16 cellular contexts compared by ENCODE assay signal in the genomic region with DNA sequence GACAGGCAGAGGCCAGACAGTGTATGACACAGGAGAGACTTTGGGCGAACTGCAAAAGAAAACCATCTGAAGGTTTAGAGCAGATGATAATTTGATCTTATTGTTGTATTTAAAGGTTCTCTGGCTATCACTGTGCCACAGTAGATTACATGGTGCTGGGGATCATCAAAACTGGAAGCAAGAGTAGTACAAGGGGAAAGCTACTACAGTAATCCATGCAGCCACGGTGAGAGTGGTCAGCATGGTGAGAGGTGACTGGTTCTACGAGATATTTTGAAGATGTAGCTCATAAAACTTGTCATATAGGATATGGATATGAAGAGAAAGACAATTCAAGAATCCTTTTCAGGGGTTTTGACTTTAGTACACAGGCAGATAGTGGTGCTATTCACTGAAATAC.
DNase-seq lines count a peak whose midpoint lies in the region; ATAC-seq, FAIRE-seq and TF ChIP-seq lines count a peak whose summit lies in the region.
"Had no signal": no experiment of that assay in that cellular context is flagged by ENCODE, and none has a peak within 500 bp of the region (broad histone marks: within the 10 kb centered on the region; RNA-seq: fewer than 3 reads in every experiment).

No MANE protein-coding gene starts in this region.

- no peaks in the 10 kb centered on the region for H3K9me3 Mint-ChIP-seq in GM23338
- H3K9me3 Mint-ChIP-seq in stimulated activated effector memory CD8-positive, alpha-beta T cell treated with anti-CD3 and anti-CD28 coated beads, Interleukin-12 subunit alpha, Interleukin-12 subunit beta, amount 100 ng/mL, for 72 hours: peaks cover 12% of the 10 kb centered on the region
- H3K9me3 Mint-ChIP-seq: CD4-positive, alpha-beta T cell had no signal

- H3K27me3 ChIP-seq in GM23338 (ENCODE audit: insufficient read depth) (no peaks in the 10 kb centered on the region), IMR-90 (ENCODE audit: control insufficient read depth, insufficient read depth, low read length) (no peaks in the 10 kb centered on the region), H1 (replicated peaks in 1 of 4; ENCODE audit: control insufficient read depth in 3 of 4, extremely low read depth in 1 of 4, insufficient read depth in 3 of 4, low read length in 3 of 4) (no peaks in the 10 kb centered on the region)

- H4K20me1 ChIP-seq in GM23338 (replicated peaks; ENCODE audit: insufficient read depth) (no peaks in the 10 kb centered on the region), IMR-90 (ENCODE audit: insufficient read depth, low read length) (no peaks in the 10 kb centered on the region), H1 (replicated peaks in 1 of 2; ENCODE audit: control insufficient read depth in 1 of 2, insufficient read depth in 2 of 2, low read length in 2 of 2) (no peaks in the 10 kb centered on the region)

- TF ChIP-seq RAD21 in IMR-90 (IDR thresholded peaks at IDR 0.05; ENCODE audit: low read length): no peak
- TF ChIP-seq RAD21 in H1 (IDR thresholded peaks at IDR 0.05 in 1 of 2, conservative IDR thresholded peaks at IDR 0.05 in 1 of 2; ENCODE audit: low read depth in 2 of 2, low read length in 2 of 2): no peak

- H3K36me3 ChIP-seq in GM23338 (ENCODE audit: insufficient read depth) (no peaks in the 10 kb centered on the region), IMR-90 (ENCODE audit: control insufficient read depth, insufficient read depth, low read length) (no peaks in the 10 kb centered on the region), H1 (ENCODE audit: control insufficient read depth in 2 of 4, insufficient read depth in 4 of 4, low read length in 3 of 4) (no peaks in the 10 kb centered on the region)

- no peaks in the 10 kb centered on the region for H3K9me3 ChIP-seq in IMR-90 (ENCODE audit: control insufficient read depth, insufficient read depth, low read length)
- H3K9me3 ChIP-seq in H1 (ENCODE audit: insufficient read depth in 2 of 2, low read depth in 1 of 2, low read length in 1 of 2): no peaks in the 10 kb centered on the region

- H3K4ac ChIP-seq in IMR-90 (ENCODE audit: low read depth, low read length) (no peak overlapping the region), H1 (replicated peaks; ENCODE audit: insufficient read length, low read depth, low read length) (no peak overlapping the region)

- in situ Hi-C loops in IMR-90 (cut with MboI; ENCODE audit: low sequenced_read_pairs): no loop called here

- H3K23me2 ChIP-seq in H1 (ENCODE audit: low read depth, low read length): no peaks in the 10 kb centered on the region

- DNase-seq in GM23338 (ENCODE audit: low spot score): no peak
- DNase-seq in IMR-90: no peak
- DNase-seq in H1 (ENCODE audit: low read depth in 1 of 2, low spot score in 2 of 2): no peak
- no peak for DNase-seq in stimulated activated effector memory CD8-positive, alpha-beta T cell treated with anti-CD3 and anti-CD28 coated beads, Interleukin-12 subunit alpha, Interleukin-12 subunit beta, amount 100 ng/mL, for 72 hours (ENCODE audit: low spot score in 2 of 2)
- no peak for DNase-seq in NOMO-1 (lab: John Stamatoyannopoulos, UW; ENCODE audit: unreplicated experiment in 2 of 2)
- DNase-seq in ureter (ENCODE audit: low spot score): no peak
- no peak for DNase-seq in HuH-7.5 (ENCODE audit: low spot score)
- DNase-seq: C1 segment of cervical spinal cord; CD4-positive, alpha-beta T cell; DMS79; HCEC 1CT had no signal

- H3K14ac ChIP-seq in IMR-90 (replicated peaks; ENCODE audit: low read depth, low read length) (0 out of 2 replicates have a peak overlapping the region, but pooled peaks have one; percentile 2), H1 (ENCODE audit: insufficient read length) (no peak overlapping the region)

- H3F3A ChIP-seq in GM23338 (replicated peaks; ENCODE audit: low read depth): no peaks in the 10 kb centered on the region

- H2BK20ac ChIP-seq in IMR-90 (ENCODE audit: low read depth, low read length): no peak overlapping the region
- no peak overlapping the region for H2BK20ac ChIP-seq in H1 (ENCODE audit: low read length)

- POLR2A ChIA-PET in IMR-90 (lab: Charles Lee; ENCODE audit: unreplicated experiment): no interaction called here
- POLR2A ChIA-PET in H1 (lab: Charles Lee; ENCODE audit: partially characterized antibody): no interaction called here

- H4K91ac ChIP-seq in IMR-90 (ENCODE audit: insufficient read depth, low read depth, low read length) (no peak overlapping the region), H1 (replicated peaks; ENCODE audit: insufficient read length, low read length) (no peak overlapping the region)

- CTCF ChIA-PET in IMR-90 (lab: Yijun Ruan, JAX) (no interaction called here), H1 (lab: Charles Lee; ENCODE audit: partially characterized antibody) (no interaction called here)

- H2AFZ ChIP-seq in GM23338 (peak overlapping the region; percentile 8; the same call in 1 of the 2 replicates), IMR-90 (replicated peaks; ENCODE audit: low read length, poor library complexity) (no peak overlapping the region), H1 (ENCODE audit: low read length) (peak overlapping the region; percentile 94; the same call in 1 of the 2 replicates)

- H3K9ac ChIP-seq in IMR-90 (ENCODE audit: low read depth, low read length): no peak overlapping the region
- H3K9ac ChIP-seq in H1 (replicated peaks in 1 of 4; ENCODE audit: extremely low read depth in 1 of 4, low read depth in 3 of 4, low read length in 3 of 4): no peak overlapping the region

- H2AK5ac ChIP-seq in IMR-90 (ENCODE audit: low read depth, low read length) (no peak overlapping the region), H1 (ENCODE audit: low read depth, low read length) (no peak overlapping the region)

- no peak overlapping the region for H3K4me3 Mint-ChIP-seq in GM23338
- H3K4me3 Mint-ChIP-seq in stimulated activated effector memory CD8-positive, alpha-beta T cell treated with anti-CD3 and anti-CD28 coated beads, Interleukin-12 subunit alpha, Interleukin-12 subunit beta, amount 100 ng/mL, for 72 hours: no peak overlapping the region
- H3K4me3 Mint-ChIP-seq: B cell; CD4-positive, alpha-beta T cell had no signal

- TF ChIP-seq CTCF in GM23338 (conservative IDR thresholded peaks at IDR 0.05; ENCODE audit: low read depth in 2 of 2) (no peak), IMR-90 (conservative IDR thresholded peaks at IDR 0.05; ENCODE audit: low read depth, low read length) (no peak), H1 (IDR thresholded peaks at IDR 0.05; ENCODE audit: control extremely low read depth in 1 of 3, insufficient read depth in 1 of 3, low read depth in 1 of 3, low read length in 3 of 3) (no peak)

- H3K4me1 Mint-ChIP-seq in GM23338: peaks cover 5% of the 10 kb centered on the region; the same call in 2 of the 3 replicates
- no peaks in the 10 kb centered on the region for H3K4me1 Mint-ChIP-seq in stimulated activated effector memory CD8-positive, alpha-beta T cell treated with anti-CD3 and anti-CD28 coated beads, Interleukin-12 subunit alpha, Interleukin-12 subunit beta, amount 100 ng/mL, for 72 hours
- H3K4me1 Mint-ChIP-seq: B cell had no signal

- 0 out of 2 replicates have a peak, but pooled peaks cover 6% of the 10 kb centered on the region for H3K9me2 ChIP-seq in GM23338 (ENCODE audit: insufficient read depth)

- H4K5ac ChIP-seq in IMR-90 (ENCODE audit: low read depth, low read length): no peak overlapping the region
- H4K5ac ChIP-seq in H1 (ENCODE audit: insufficient read length, low read depth, low read length): no peak overlapping the region

- H2BK5ac ChIP-seq in IMR-90 (ENCODE audit: low read depth, low read length, poor library complexity, severe bottlenecking): no peak overlapping the region
- H2BK5ac ChIP-seq in H1 (ENCODE audit: low read depth, low read length): no peak overlapping the region

- H2BK120ac ChIP-seq in IMR-90 (ENCODE audit: low read depth, low read length) (no peak overlapping the region), H1 (replicated peaks; ENCODE audit: low read depth, low read length) (no peak overlapping the region)

- no peak overlapping the region for H3K18ac ChIP-seq in IMR-90 (ENCODE audit: low read depth, low read length)
- no peak overlapping the region for H3K18ac ChIP-seq in H1 (ENCODE audit: extremely low read depth, low read length)

- intact Hi-C loops in IMR-90 (cut with micrococcal nuclease): no loop called here

- ATAC-seq in GM23338 (no peak), IMR-90 (ENCODE audit: low read depth) (no peak)
- ATAC-seq in stimulated activated effector memory CD8-positive, alpha-beta T cell treated with anti-CD3 and anti-CD28 coated beads, Interleukin-12 subunit alpha, Interleukin-12 subunit beta, amount 100 ng/mL, for 72 hours: peak; percentile 28
- ATAC-seq: GM12878, K562 had no signal

- no peaks in the 10 kb centered on the region for H3K79me2 ChIP-seq in GM23338 (replicated peaks; ENCODE audit: insufficient read depth)
- no peaks in the 10 kb centered on the region for H3K79me2 ChIP-seq in H1 (ENCODE audit: control insufficient read depth in 1 of 2, insufficient read depth in 2 of 2, low read length in 2 of 2)

- H2AK9ac ChIP-seq in IMR-90 (replicated peaks; ENCODE audit: low read depth, low read length, poor library complexity): no peak overlapping the region

- H3K27me3 Mint-ChIP-seq in GM23338 (ENCODE audit: insufficient read depth, low read depth, poor library complexity): peaks cover 2% of the 10 kb centered on the region
- H3K27me3 Mint-ChIP-seq: B cell; CD4-positive, alpha-beta T cell had no signal

- no peaks in the 10 kb centered on the region for H3K79me1 ChIP-seq in IMR-90 (ENCODE audit: low read depth in 1 of 2, low read length in 2 of 2)
- no peaks in the 10 kb centered on the region for H3K79me1 ChIP-seq in H1 (ENCODE audit: low read depth, low read length)

- peaks cover 2% of the 10 kb centered on the region; the same call in 1 of the 2 replicates for H3K9me1 ChIP-seq in IMR-90 (ENCODE audit: insufficient read depth, low read length)

- BruUV-seq in IMR-90 (replicated peaks; lab: Mats Ljungman, UMichigan): no TSS peak

- no peak overlapping the region for H3K27ac ChIP-seq in GM23338 (ENCODE audit: low read depth)
- no peak overlapping the region for H3K27ac ChIP-seq in IMR-90 (ENCODE audit: insufficient read depth, low read length)
- H3K27ac ChIP-seq in H1 (ENCODE audit: low read depth, low read length): no peak overlapping the region

- H3K4me2 ChIP-seq in GM23338 (no peak overlapping the region), IMR-90 (ENCODE audit: low read depth, low read length) (no peak overlapping the region), H1 (ENCODE audit: insufficient read depth in 1 of 2, low read depth in 2 of 2, low read length in 2 of 2) (no peak overlapping the region)

- no peak for TF ChIP-seq EP300 in H1 (IDR thresholded peaks at IDR 0.05; ENCODE audit: borderline replicate concordance in 1 of 2, low read depth in 2 of 2, low read length in 2 of 2)

- no peak overlapping the region for H3K4me3 ChIP-seq in GM23338
- no peak overlapping the region for H3K4me3 ChIP-seq in IMR-90 (ENCODE audit: insufficient read depth, low read depth, low read length)
- H3K4me3 ChIP-seq in H1 (ENCODE audit: extremely low read depth in 1 of 4, insufficient read depth in 2 of 4, low read depth in 3 of 4, low read length in 4 of 4): no peak overlapping the region
- H3K4me3 ChIP-seq: GM12878, K562 had no signal

- H4K8ac ChIP-seq in IMR-90 (ENCODE audit: low read depth in 2 of 2, low read length in 2 of 2) (no peak overlapping the region), H1 (ENCODE audit: extremely low read depth, insufficient read depth, low read length) (no peak overlapping the region)

- no peak overlapping the region for H3K27ac Mint-ChIP-seq in GM23338
- H3K27ac Mint-ChIP-seq in stimulated activated effector memory CD8-positive, alpha-beta T cell treated with anti-CD3 and anti-CD28 coated beads, Interleukin-12 subunit alpha, Interleukin-12 subunit beta, amount 100 ng/mL, for 72 hours: no peak overlapping the region
- H3K27ac Mint-ChIP-seq: B cell; CD4-positive, alpha-beta T cell had no signal

- WGBS in IMR-90 (ENCODE audit: extremely low coverage in 2 of 2, insufficient read length in 1 of 2), 2 experiments: 80% methylated on average over 1 of the region's 3 CpGs; no CpG with 5 or more reads in 1 of the 2 experiments
- WGBS in H1 (ENCODE audit: extremely low coverage in 1 of 2, insufficient coverage in 1 of 2, insufficient read length in 1 of 2, insufficient replicate concordance in 2 of 2, low coverage in 1 of 2, low lambda C conversion rate in 2 of 2, missing lambda C conversion rate in 1 of 2), 2 experiments: 94% methylated on average over 3 of the region's 3 CpGs; no CpG with 5 or more reads in 1 of the 2 experiments

- H3K36me3 Mint-ChIP-seq in GM23338 (ENCODE audit: low read depth): no peaks in the 10 kb centered on the region
- no peaks in the 10 kb centered on the region for H3K36me3 Mint-ChIP-seq in stimulated activated effector memory CD8-positive, alpha-beta T cell treated with anti-CD3 and anti-CD28 coated beads, Interleukin-12 subunit alpha, Interleukin-12 subunit beta, amount 100 ng/mL, for 72 hours

- H2BK15ac ChIP-seq in IMR-90 (ENCODE audit: low read depth, low read length): no peak overlapping the region
- H2BK15ac ChIP-seq in H1 (ENCODE audit: low read length): no peak overlapping the region

- TF ChIP-seq POLR2A in IMR-90 (IDR thresholded peaks at IDR 0.05; ENCODE audit: low read depth, low read length) (no peak), H1 (IDR thresholded peaks at IDR 0.05; ENCODE audit: control extremely low read depth in 1 of 2, low read depth in 2 of 2, low read length in 2 of 2) (no peak)

- H3K4me1 ChIP-seq in GM23338 (ENCODE audit: insufficient read depth) (no peaks in the 10 kb centered on the region), IMR-90 (ENCODE audit: control insufficient read depth, insufficient read depth, low read length) (no peaks in the 10 kb centered on the region), H1 (replicated peaks in 1 of 4; ENCODE audit: control insufficient read depth in 3 of 4, insufficient read depth in 4 of 4, low read length in 3 of 4) (no peaks in the 10 kb centered on the region)

- H3K56ac ChIP-seq in IMR-90 (ENCODE audit: extremely low read depth, insufficient read depth, low read length) (no peak overlapping the region), H1 (replicated peaks; ENCODE audit: insufficient read length, low read depth, low read length) (no peak overlapping the region)

- H3K23ac ChIP-seq in IMR-90 (ENCODE audit: low read depth, low read length) (no peak overlapping the region), H1 (ENCODE audit: insufficient read length) (no peak overlapping the region)

- no peak overlapping the region for H2BK12ac ChIP-seq in H1 (ENCODE audit: low read depth, low read length)

- dilution Hi-C loops in IMR-90 (cut with HindIII; ENCODE audit: low sequenced_read_pairs, unreplicated experiment): no loop called here

- no peak for FAIRE-seq in H1 (lab: Jason Lieb, UNC)
- FAIRE-seq: A204.1, GM12878, GM18507, K562 had no signal
